ENCODE assay signal across 13 cellular contexts in genomic region chr13:23488442-23488841, GRCh38. TPM values are rescaled to one million over a fixed set of nuclear protein-coding genes. Genes with fewer than 3 reads are reported as not detected.
A peak's percentile ranks its signal among the peaks of the same experiment; 100 is the strongest.
DNase-seq lines count a peak whose midpoint lies in the region; ATAC-seq and TF ChIP-seq lines count a peak whose summit lies in the region.
"Had no signal": no experiment of that assay in that cellular context is flagged by ENCODE, and none has a peak within 500 bp of the region (broad histone marks: within the 10 kb centered on the region; RNA-seq: fewer than 3 reads in every experiment).

No MANE protein-coding gene starts in this region.

- DNase-seq in ELR (ENCODE audit: low read depth) (peak; percentile 61), NCI-H345 (lab: John Stamatoyannopoulos, UW) (peak; percentile 72), chondrocyte (ENCODE audit: low spot score) (no peak), mesendoderm (peak; percentile 46), NCI-H69 (lab: John Stamatoyannopoulos, UW) (no peak)
- DNase-seq in stimulated activated effector memory CD8-positive, alpha-beta T cell treated with anti-CD3 and anti-CD28 coated beads, Interleukin-12 subunit alpha, Interleukin-12 subunit beta, amount 100 ng/mL, for 72 hours (ENCODE audit: low spot score in 2 of 2): no peak
- no peak for DNase-seq in activated T-helper 2 cell treated with anti-CD3 and anti-CD28 coated beads, Interferon-gamma antibody, Interleukin-2, Interleukin-4, amounts not matched to agents 10 μg/mL and 5 μg/mL and 100 μg/mL, durations not matched to agents 14 hours and 24 hours and 36 hours (ENCODE audit: low spot score)
- DNase-seq: activated CD4-positive, alpha-beta T cell treated with anti-CD3 and anti-CD28 coated beads for 48 hours; activated naive CD8-positive, alpha-beta T cell treated with anti-CD3 and anti-CD28 coated beads for 36 hours; kidney; RPMI8226 had no signal

- intact Hi-C loops in activated T-helper 2 cell treated with anti-CD3 and anti-CD28 coated beads, Interferon-gamma antibody, Interleukin-2, Interleukin-4, amounts not matched to agents 10 μg/mL and 5 μg/mL and 100 μg/mL, durations not matched to agents 14 hours and 24 hours and 36 hours (cut with micrococcal nuclease): no loop called here

- ATAC-seq in stimulated activated effector memory CD8-positive, alpha-beta T cell treated with anti-CD3 and anti-CD28 coated beads, Interleukin-12 subunit alpha, Interleukin-12 subunit beta, amount 100 ng/mL, for 72 hours: no peak
- no peak for ATAC-seq in HG03460 (IDR thresholded peaks at IDR 0.05; ENCODE audit: unreplicated experiment)

- H3K36me3 ChIP-seq in mesendoderm (ENCODE audit: control insufficient read depth, insufficient read depth, low read length): no peaks in the 10 kb centered on the region

- peak overlapping the region; percentile 12 for H3K27ac Mint-ChIP-seq in chondrocyte (ENCODE audit: unreplicated experiment)
- H3K27ac Mint-ChIP-seq in stimulated activated effector memory CD8-positive, alpha-beta T cell treated with anti-CD3 and anti-CD28 coated beads, Interleukin-12 subunit alpha, Interleukin-12 subunit beta, amount 100 ng/mL, for 72 hours: no peak overlapping the region
- H3K27ac Mint-ChIP-seq in activated T-helper 2 cell treated with anti-CD3 and anti-CD28 coated beads, Interferon-gamma antibody, Interleukin-2, Interleukin-4, amounts not matched to agents 10 μg/mL and 5 μg/mL and 100 μg/mL, durations not matched to agents 14 hours and 24 hours and 36 hours: no peak overlapping the region
- H3K27ac Mint-ChIP-seq: activated naive CD8-positive, alpha-beta T cell treated with anti-CD3 and anti-CD28 coated beads for 36 hours; type B pancreatic cell had no signal

- no peaks in the 10 kb centered on the region for H3K27me3 Mint-ChIP-seq in chondrocyte (ENCODE audit: low read depth)
- peaks cover 12% of the 10 kb centered on the region for H3K27me3 Mint-ChIP-seq in activated T-helper 2 cell treated with anti-CD3 and anti-CD28 coated beads, Interferon-gamma antibody, Interleukin-2, Interleukin-4, amounts not matched to agents 10 μg/mL and 5 μg/mL and 100 μg/mL, durations not matched to agents 14 hours and 24 hours and 36 hours (ENCODE audit: low read depth)
- H3K27me3 Mint-ChIP-seq: type B pancreatic cell had no signal

- no peaks in the 10 kb centered on the region for H3K79me1 ChIP-seq in mesendoderm (ENCODE audit: low read length)

- H3K23ac ChIP-seq in mesendoderm (ENCODE audit: low read length): no peak overlapping the region

- H3K4me1 ChIP-seq in mesendoderm (ENCODE audit: control insufficient read depth, low read depth, low read length): no peaks in the 10 kb centered on the region

- H3K4ac ChIP-seq in mesendoderm (ENCODE audit: low read depth, low read length): no peak overlapping the region

- WGBS in mesendoderm (ENCODE audit: extremely low coverage, insufficient coverage, low lambda C conversion rate): no CpG with 5 or more reads among the region's 6 CpGs

- no peak overlapping the region for H3K4me2 ChIP-seq in mesendoderm (ENCODE audit: low read length)

- no peaks in the 10 kb centered on the region for H3K27me3 ChIP-seq in mesendoderm (ENCODE audit: insufficient read depth, low read length, poor library complexity)

- no peak overlapping the region for H3K4me3 ChIP-seq in mesendoderm (ENCODE audit: low read length)

- H4K8ac ChIP-seq in mesendoderm (ENCODE audit: low read depth, low read length): no peak overlapping the region

- no peak for TF ChIP-seq CTCF in chondrocyte (IDR thresholded peaks at IDR 0.05)

- no peak overlapping the region for H3K9ac ChIP-seq in mesendoderm (ENCODE audit: low read length)

- peaks cover 2% of the 10 kb centered on the region for H3K36me3 Mint-ChIP-seq in chondrocyte (ENCODE audit: low read depth)
- no peaks in the 10 kb centered on the region for H3K36me3 Mint-ChIP-seq in stimulated activated effector memory CD8-positive, alpha-beta T cell treated with anti-CD3 and anti-CD28 coated beads, Interleukin-12 subunit alpha, Interleukin-12 subunit beta, amount 100 ng/mL, for 72 hours
- H3K36me3 Mint-ChIP-seq in activated T-helper 2 cell treated with anti-CD3 and anti-CD28 coated beads, Interferon-gamma antibody, Interleukin-2, Interleukin-4, amounts not matched to agents 10 μg/mL and 5 μg/mL and 100 μg/mL, durations not matched to agents 14 hours and 24 hours and 36 hours (ENCODE audit: low read depth): no peaks in the 10 kb centered on the region
- H3K36me3 Mint-ChIP-seq: activated naive CD8-positive, alpha-beta T cell treated with anti-CD3 and anti-CD28 coated beads for 36 hours had no signal

- H2BK15ac ChIP-seq in mesendoderm (replicated peaks; ENCODE audit: low read depth): no peak overlapping the region

- no peak overlapping the region for H3K18ac ChIP-seq in mesendoderm (ENCODE audit: low read length)

- no peak overlapping the region for H4K5ac ChIP-seq in mesendoderm (ENCODE audit: low read length)

- peaks cover 5% of the 10 kb centered on the region for H3K4me1 Mint-ChIP-seq in chondrocyte (ENCODE audit: low read depth)
- H3K4me1 Mint-ChIP-seq in stimulated activated effector memory CD8-positive, alpha-beta T cell treated with anti-CD3 and anti-CD28 coated beads, Interleukin-12 subunit alpha, Interleukin-12 subunit beta, amount 100 ng/mL, for 72 hours: no peaks in the 10 kb centered on the region
- peaks cover 4% of the 10 kb centered on the region for H3K4me1 Mint-ChIP-seq in activated T-helper 2 cell treated with anti-CD3 and anti-CD28 coated beads, Interferon-gamma antibody, Interleukin-2, Interleukin-4, amounts not matched to agents 10 μg/mL and 5 μg/mL and 100 μg/mL, durations not matched to agents 14 hours and 24 hours and 36 hours (ENCODE audit: low read depth)
- H3K4me1 Mint-ChIP-seq: activated naive CD8-positive, alpha-beta T cell treated with anti-CD3 and anti-CD28 coated beads for 36 hours had no signal

- H3K4me3 Mint-ChIP-seq in chondrocyte (ENCODE audit: unreplicated experiment): no peak overlapping the region
- no peak overlapping the region for H3K4me3 Mint-ChIP-seq in stimulated activated effector memory CD8-positive, alpha-beta T cell treated with anti-CD3 and anti-CD28 coated beads, Interleukin-12 subunit alpha, Interleukin-12 subunit beta, amount 100 ng/mL, for 72 hours
- H3K4me3 Mint-ChIP-seq in activated T-helper 2 cell treated with anti-CD3 and anti-CD28 coated beads, Interferon-gamma antibody, Interleukin-2, Interleukin-4, amounts not matched to agents 10 μg/mL and 5 μg/mL and 100 μg/mL, durations not matched to agents 14 hours and 24 hours and 36 hours (ENCODE audit: low read depth): no peak overlapping the region
- H3K4me3 Mint-ChIP-seq: activated naive CD8-positive, alpha-beta T cell treated with anti-CD3 and anti-CD28 coated beads for 36 hours; type B pancreatic cell had no signal

- H2AK5ac ChIP-seq in mesendoderm (ENCODE audit: low read length): no peak overlapping the region

- H3K9me3 Mint-ChIP-seq in chondrocyte (ENCODE audit: low read depth): no peaks in the 10 kb centered on the region
- H3K9me3 Mint-ChIP-seq in stimulated activated effector memory CD8-positive, alpha-beta T cell treated with anti-CD3 and anti-CD28 coated beads, Interleukin-12 subunit alpha, Interleukin-12 subunit beta, amount 100 ng/mL, for 72 hours: no peaks in the 10 kb centered on the region
- H3K9me3 Mint-ChIP-seq in activated T-helper 2 cell treated with anti-CD3 and anti-CD28 coated beads, Interferon-gamma antibody, Interleukin-2, Interleukin-4, amounts not matched to agents 10 μg/mL and 5 μg/mL and 100 μg/mL, durations not matched to agents 14 hours and 24 hours and 36 hours: no peaks in the 10 kb centered on the region
- H3K9me3 Mint-ChIP-seq: activated naive CD8-positive, alpha-beta T cell treated with anti-CD3 and anti-CD28 coated beads for 36 hours had no signal

- no peak overlapping the region for H3K27ac ChIP-seq in mesendoderm (ENCODE audit: low read depth, low read length)

- no peaks in the 10 kb centered on the region for H3K79me2 ChIP-seq in mesendoderm (ENCODE audit: control insufficient read depth, insufficient read depth, low read length)

- no peak overlapping the region for H2BK5ac ChIP-seq in mesendoderm (ENCODE audit: low read length)

- H3K56ac ChIP-seq in mesendoderm (ENCODE audit: low read length): no peak overlapping the region

- H2BK120ac ChIP-seq in mesendoderm (ENCODE audit: low read depth, low read length): no peak overlapping the region

RNA-seq across cellular contexts. Expression of gene SACS, which starts 54.9 kb away (rescaled TPM):
- 67.7 to 87.9 TPM (median 85.8 TPM) in 3 replicates for total RNA-seq in chondrocyte
- polyA plus RNA-seq in mesendoderm (2013, experiment 1 of 2): 19.6 TPM
- 18.0 TPM for polyA plus RNA-seq in mesendoderm (2013, experiment 2 of 2)
- total RNA-seq in activated T-helper 2 cell treated with anti-CD3 and anti-CD28 coated beads, Interferon-gamma antibody, Interleukin-2, Interleukin-4, amounts not matched to agents 10 μg/mL and 5 μg/mL and 100 μg/mL, durations not matched to agents 14 hours and 24 hours and 36 hours: 34.0 and 34.3 TPM in 2 replicates

Comparison
In these comparisons a context has a peak if more than half of its experiments do, and no peak if none do; other contexts are left out.
1. DNase-seq: peak in ELR (single experiment), NCI-H345 (single experiment) and mesendoderm (single experiment); none in chondrocyte (single experiment), stimulated activated effector memory CD8-positive, alpha-beta T cell treated with anti-CD3 and anti-CD28 coated beads, Interleukin-12 subunit alpha, Interleukin-12 subunit beta, amount 100 ng/mL, for 72 hours (0 of 2), activated T-helper 2 cell treated with anti-CD3 and anti-CD28 coated beads, Interferon-gamma antibody, Interleukin-2, Interleukin-4, amounts not matched to agents 10 μg/mL and 5 μg/mL and 100 μg/mL, durations not matched to agents 14 hours and 24 hours and 36 hours (single experiment) and NCI-H69 (single experiment).